Comparison of ENCODE assay signal across 2 cellular contexts in the genomic region with DNA sequence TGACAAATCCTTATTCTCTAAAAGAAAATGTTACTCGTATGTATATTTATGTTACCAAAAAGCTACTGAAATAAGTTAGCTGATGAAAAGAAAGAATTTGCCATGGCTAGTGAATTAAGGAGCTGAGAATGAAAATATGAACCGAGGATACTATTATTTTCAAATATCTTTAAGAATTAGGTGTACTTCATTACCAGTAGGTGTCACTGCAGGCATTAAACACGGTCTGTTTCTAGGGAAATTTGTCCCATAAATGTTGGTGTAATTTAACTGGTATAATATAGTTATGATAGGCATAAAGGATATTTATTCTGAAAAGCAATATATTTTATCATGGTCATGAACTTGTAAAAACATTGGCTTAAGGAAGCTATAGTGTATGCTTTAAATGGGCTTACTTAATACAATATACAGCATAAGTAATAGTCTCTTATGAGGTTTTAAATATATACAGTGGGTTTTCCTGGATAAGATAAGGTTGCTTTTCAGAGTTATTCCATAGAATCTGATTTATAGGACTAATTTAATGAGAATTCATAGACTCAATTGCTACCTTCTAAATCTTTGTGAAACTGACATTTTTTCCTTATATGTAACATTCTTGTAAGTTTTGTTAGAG.
TF ChIP-seq lines count a peak whose summit lies in the region.

No MANE protein-coding gene starts in this region.

TF ChIP-seq in HCT116, 20 proteins besides CTCF, POLR2A, EP300 and RAD21:
- TF ChIP-seq CEBPB (IDR thresholded peaks at IDR 0.05; ENCODE audit: low read depth) (no peak), EZH2 (IDR thresholded peaks at IDR 0.05) (no peak), TCF7L2 (IDR thresholded peaks at IDR 0.05; ENCODE audit: borderline replicate concordance, extremely low read depth, insufficient read depth, insufficient read length) (no peak), ELF1 (IDR thresholded peaks at IDR 0.05; ENCODE audit: borderline replicate concordance, low read depth) (no peak), SIN3A (IDR thresholded peaks at IDR 0.05; ENCODE audit: low read depth) (no peak), JUND (IDR thresholded peaks at IDR 0.05) (no peak), POLR2AphosphoS5 (IDR thresholded peaks at IDR 0.05; ENCODE audit: low read depth, low read length) (no peak), YY1 (IDR thresholded peaks at IDR 0.05; ENCODE audit: extremely low read depth, insufficient replicate concordance, low read depth, low read length) (no peak)
- TF ChIP-seq, protein P1, sequence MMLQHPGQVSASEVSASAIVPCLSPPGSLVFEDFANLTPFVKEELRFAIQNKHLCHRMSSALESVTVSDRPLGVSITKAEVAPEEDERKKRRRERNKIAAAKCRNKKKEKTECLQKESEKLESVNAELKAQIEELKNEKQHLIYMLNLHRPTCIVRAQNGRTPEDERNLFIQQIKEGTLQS (IDR thresholded peaks at IDR 0.05) = no peak
- TF ChIP-seq, protein P2, sequence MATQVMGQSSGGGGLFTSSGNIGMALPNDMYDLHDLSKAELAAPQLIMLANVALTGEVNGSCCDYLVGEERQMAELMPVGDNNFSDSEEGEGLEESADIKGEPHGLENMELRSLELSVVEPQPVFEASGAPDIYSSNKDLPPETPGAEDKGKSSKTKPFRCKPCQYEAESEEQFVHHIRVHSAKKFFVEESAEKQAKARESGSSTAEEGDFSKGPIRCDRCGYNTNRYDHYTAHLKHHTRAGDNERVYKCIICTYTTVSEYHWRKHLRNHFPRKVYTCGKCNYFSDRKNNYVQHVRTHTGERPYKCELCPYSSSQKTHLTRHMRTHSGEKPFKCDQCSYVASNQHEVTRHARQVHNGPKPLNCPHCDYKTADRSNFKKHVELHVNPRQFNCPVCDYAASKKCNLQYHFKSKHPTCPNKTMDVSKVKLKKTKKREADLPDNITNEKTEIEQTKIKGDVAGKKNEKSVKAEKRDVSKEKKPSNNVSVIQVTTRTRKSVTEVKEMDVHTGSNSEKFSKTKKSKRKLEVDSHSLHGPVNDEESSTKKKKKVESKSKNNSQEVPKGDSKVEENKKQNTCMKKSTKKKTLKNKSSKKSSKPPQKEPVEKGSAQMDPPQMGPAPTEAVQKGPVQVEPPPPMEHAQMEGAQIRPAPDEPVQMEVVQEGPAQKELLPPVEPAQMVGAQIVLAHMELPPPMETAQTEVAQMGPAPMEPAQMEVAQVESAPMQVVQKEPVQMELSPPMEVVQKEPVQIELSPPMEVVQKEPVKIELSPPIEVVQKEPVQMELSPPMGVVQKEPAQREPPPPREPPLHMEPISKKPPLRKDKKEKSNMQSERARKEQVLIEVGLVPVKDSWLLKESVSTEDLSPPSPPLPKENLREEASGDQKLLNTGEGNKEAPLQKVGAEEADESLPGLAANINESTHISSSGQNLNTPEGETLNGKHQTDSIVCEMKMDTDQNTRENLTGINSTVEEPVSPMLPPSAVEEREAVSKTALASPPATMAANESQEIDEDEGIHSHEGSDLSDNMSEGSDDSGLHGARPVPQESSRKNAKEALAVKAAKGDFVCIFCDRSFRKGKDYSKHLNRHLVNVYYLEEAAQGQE (IDR thresholded peaks at IDR 0.05; ENCODE audit: low read depth) = no peak
- TF ChIP-seq, protein P3, sequence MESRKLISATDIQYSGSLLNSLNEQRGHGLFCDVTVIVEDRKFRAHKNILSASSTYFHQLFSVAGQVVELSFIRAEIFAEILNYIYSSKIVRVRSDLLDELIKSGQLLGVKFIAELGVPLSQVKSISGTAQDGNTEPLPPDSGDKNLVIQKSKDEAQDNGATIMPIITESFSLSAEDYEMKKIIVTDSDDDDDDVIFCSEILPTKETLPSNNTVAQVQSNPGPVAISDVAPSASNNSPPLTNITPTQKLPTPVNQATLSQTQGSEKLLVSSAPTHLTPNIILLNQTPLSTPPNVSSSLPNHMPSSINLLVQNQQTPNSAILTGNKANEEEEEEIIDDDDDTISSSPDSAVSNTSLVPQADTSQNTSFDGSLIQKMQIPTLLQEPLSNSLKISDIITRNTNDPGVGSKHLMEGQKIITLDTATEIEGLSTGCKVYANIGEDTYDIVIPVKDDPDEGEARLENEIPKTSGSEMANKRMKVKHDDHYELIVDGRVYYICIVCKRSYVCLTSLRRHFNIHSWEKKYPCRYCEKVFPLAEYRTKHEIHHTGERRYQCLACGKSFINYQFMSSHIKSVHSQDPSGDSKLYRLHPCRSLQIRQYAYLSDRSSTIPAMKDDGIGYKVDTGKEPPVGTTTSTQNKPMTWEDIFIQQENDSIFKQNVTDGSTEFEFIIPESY (IDR thresholded peaks at IDR 0.05; ENCODE audit: extremely low read depth, insufficient replicate concordance, low read length) = no peak

TF ChIP-seq in H1, 55 proteins besides CTCF, POLR2A, EP300 and RAD21:
- no peak for TF ChIP-seq BACH1 (IDR thresholded peaks at IDR 0.05; ENCODE audit: low read length)
- no peak for TF ChIP-seq HDAC6 (IDR thresholded peaks at IDR 0.05; ENCODE audit: low read depth, low read length)
- TF ChIP-seq CEBPB (IDR thresholded peaks at IDR 0.05; ENCODE audit: low read depth, low read length) = no peak
- no peak for TF ChIP-seq BCL11A (IDR thresholded peaks at IDR 0.05; ENCODE audit: low read depth in 2 of 2, low read length in 2 of 2)
- TF ChIP-seq RXRA (IDR thresholded peaks at IDR 0.05; ENCODE audit: insufficient read depth, low read depth, low read length) = no peak
- TF ChIP-seq RBBP5 (IDR thresholded peaks at IDR 0.05; ENCODE audit: borderline replicate concordance, low read depth, low read length) = no peak
- TF ChIP-seq, protein P4, sequence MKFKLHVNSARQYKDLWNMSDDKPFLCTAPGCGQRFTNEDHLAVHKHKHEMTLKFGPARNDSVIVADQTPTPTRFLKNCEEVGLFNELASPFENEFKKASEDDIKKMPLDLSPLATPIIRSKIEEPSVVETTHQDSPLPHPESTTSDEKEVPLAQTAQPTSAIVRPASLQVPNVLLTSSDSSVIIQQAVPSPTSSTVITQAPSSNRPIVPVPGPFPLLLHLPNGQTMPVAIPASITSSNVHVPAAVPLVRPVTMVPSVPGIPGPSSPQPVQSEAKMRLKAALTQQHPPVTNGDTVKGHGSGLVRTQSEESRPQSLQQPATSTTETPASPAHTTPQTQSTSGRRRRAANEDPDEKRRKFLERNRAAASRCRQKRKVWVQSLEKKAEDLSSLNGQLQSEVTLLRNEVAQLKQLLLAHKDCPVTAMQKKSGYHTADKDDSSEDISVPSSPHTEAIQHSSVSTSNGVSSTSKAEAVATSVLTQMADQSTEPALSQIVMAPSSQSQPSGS (IDR thresholded peaks at IDR 0.05; ENCODE audit: low read length) = no peak
- TF ChIP-seq TBP (IDR thresholded peaks at IDR 0.05; ENCODE audit: low read depth, low read length) = no peak
- TF ChIP-seq SIX5 (IDR thresholded peaks at IDR 0.05; ENCODE audit: low read depth, low read length) = no peak
- no peak for TF ChIP-seq PHF8 (conservative IDR thresholded peaks at IDR 0.05; ENCODE audit: low read depth, low read length)
- TF ChIP-seq SIRT6 (IDR thresholded peaks at IDR 0.05; ENCODE audit: low read length) = no peak
